In the genomic region with DNA sequence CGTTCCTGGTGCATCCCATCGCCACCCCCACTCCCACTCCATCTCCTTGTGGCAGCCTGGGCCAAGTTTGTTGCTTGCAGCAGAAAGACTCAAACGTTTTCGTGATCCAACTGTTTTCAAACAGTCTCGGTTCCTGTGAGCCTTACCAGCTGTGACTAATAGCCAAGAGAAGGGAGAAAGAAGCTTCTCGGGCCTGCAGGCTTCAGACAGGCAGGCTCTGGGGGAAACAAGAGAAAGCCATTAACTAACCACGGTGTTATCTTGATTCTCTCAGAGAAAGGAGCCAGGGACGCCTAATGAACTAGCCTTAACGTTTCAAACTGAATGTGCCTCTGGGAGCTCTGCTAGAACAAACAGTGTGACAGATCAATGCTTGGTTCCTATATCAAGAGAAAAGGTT, we compare ENCODE assay signal across 23 cellular contexts.
DNase-seq lines count a peak whose midpoint lies in the region; ATAC-seq and TF ChIP-seq lines count a peak whose summit lies in the region.
"Had no signal": no experiment of that assay in that cellular context is flagged by ENCODE, and none has a peak within 500 bp of the region (broad histone marks: within the 10 kb centered on the region; RNA-seq: fewer than 3 reads in every experiment).

No MANE protein-coding gene starts in this region.

- H3K27me3 ChIP-seq in neural progenitor cell, result no peaks in the 10 kb centered on the region
- H3K27me3 ChIP-seq: BLaER1, Peyer's patch, SJSA1 had no signal

- H3K4me1 ChIP-seq in neural progenitor cell, result peaks cover 12% of the 10 kb centered on the region
- H3K4me1 ChIP-seq: BLaER1, Caco-2, Peyer's patch, SJSA1 had no signal

- TF ChIP-seq CTCF in neural progenitor cell (IDR thresholded peaks at IDR 0.05) (no peak), chondrocyte (IDR thresholded peaks at IDR 0.05) (no peak)

- H3K4me2 ChIP-seq in neural progenitor cell, result no peak overlapping the region
- H3K4me2 ChIP-seq: BLaER1 had no signal

- H3K36me3 Mint-ChIP-seq in neural progenitor cell (no peaks in the 10 kb centered on the region), chondrocyte (ENCODE audit: low read depth) (peaks cover 2% of the 10 kb centered on the region)

- H3K4me1 Mint-ChIP-seq in neural progenitor cell, result peaks cover 6% of the 10 kb centered on the region
- no peaks in the 10 kb centered on the region for H3K4me1 Mint-ChIP-seq in chondrocyte (ENCODE audit: low read depth)

- H3K27ac Mint-ChIP-seq in neural progenitor cell (no peak overlapping the region), chondrocyte (ENCODE audit: unreplicated experiment) (no peak overlapping the region)
- H3K27ac Mint-ChIP-seq: CD4-positive, alpha-beta T cell had no signal

- no peaks in the 10 kb centered on the region for H3K79me2 ChIP-seq in neural progenitor cell (ENCODE audit: low read depth)

- DNase-seq in OCI-M1 (lab: John Stamatoyannopoulos, UW), result peak; percentile 12
- DNase-seq in islet precursor cell, result peak; percentile 90
- peak; percentile 57 for DNase-seq in neural progenitor cell (ENCODE audit: low spot score)
- no peak for DNase-seq in SIG-M5 treated with dmso at 0.1 percent for 504 hours (lab: John Stamatoyannopoulos, UW; ENCODE audit: unreplicated experiment)
- no peak for DNase-seq in chondrocyte (ENCODE audit: low spot score)
- DNase-seq: Caco-2; CD4-positive, alpha-beta T cell; DMS 273 treated with DMSO at 0.1 percent for 48 hours; DND-41; GDM1; IMR-90; MV-4-11; NCI-H1105 treated with DMSO at 0.1 percent for 48 hours; NCI-H1694; NCI-H2081; NCI-H2171; NCI-H524 treated with DMSO at 0.1 percent for 48 hours; NCI-H82; Peyer's patch had no signal

- no peak overlapping the region for H3K4me3 ChIP-seq in neural progenitor cell
- H3K4me3 ChIP-seq: BLaER1, Peyer's patch, SJSA1 had no signal

- H3K27me3 Mint-ChIP-seq in neural progenitor cell (ENCODE audit: insufficient read depth, low read depth) (peaks cover 2% of the 10 kb centered on the region), chondrocyte (ENCODE audit: low read depth) (peaks cover 16% of the 10 kb centered on the region)
- H3K27me3 Mint-ChIP-seq: CD4-positive, alpha-beta T cell had no signal

- no peak overlapping the region for H3K4me3 Mint-ChIP-seq in neural progenitor cell
- no peak overlapping the region for H3K4me3 Mint-ChIP-seq in chondrocyte (ENCODE audit: unreplicated experiment)
- H3K4me3 Mint-ChIP-seq: CD4-positive, alpha-beta T cell had no signal

- H4K20me1 ChIP-seq in neural progenitor cell (ENCODE audit: low read depth), result no peaks in the 10 kb centered on the region
- H4K20me1 ChIP-seq: BLaER1 had no signal

- H3K36me3 ChIP-seq in neural progenitor cell, result no peaks in the 10 kb centered on the region
- H3K36me3 ChIP-seq: BLaER1, Peyer's patch, SJSA1 had no signal

- peak overlapping the region; percentile 59 for H2AFZ ChIP-seq in neural progenitor cell (replicated peaks)

- H3K9ac ChIP-seq in neural progenitor cell, result no peak overlapping the region
- H3K9ac ChIP-seq: BLaER1 had no signal

- H3F3A ChIP-seq in neural progenitor cell (ENCODE audit: low read depth), result peaks cover 9% of the 10 kb centered on the region

- H3K9me3 Mint-ChIP-seq in neural progenitor cell (peaks cover 16% of the 10 kb centered on the region), chondrocyte (ENCODE audit: low read depth) (peaks cover 7% of the 10 kb centered on the region)

- H3K9me3 ChIP-seq in neural progenitor cell (ENCODE audit: low read depth), result no peaks in the 10 kb centered on the region
- H3K9me3 ChIP-seq: BLaER1, Caco-2, Peyer's patch, SJSA1 had no signal

- H3K27ac ChIP-seq in neural progenitor cell, result peak overlapping the region; percentile 73
- H3K27ac ChIP-seq: BLaER1, Peyer's patch, SJSA1 had no signal

- no peak for ATAC-seq in GM19467 (IDR thresholded peaks at IDR 0.05; ENCODE audit: unreplicated experiment)
- no peak for ATAC-seq in HG03439 (IDR thresholded peaks at IDR 0.05; ENCODE audit: unreplicated experiment)

Comparison
In these comparisons a context has a peak if more than half of its experiments do, and no peak if none do; other contexts are left out.
1. DNase-seq: peak in OCI-M1 (single experiment), islet precursor cell (single experiment) and neural progenitor cell (single experiment); none in SIG-M5 treated with dmso at 0.1 percent for 504 hours (single experiment) and chondrocyte (single experiment).